16 cellular contexts compared by ENCODE assay signal in genomic region chr2:227464356-227464755, GRCh38. TPM values are rescaled to one million over a fixed set of nuclear protein-coding genes. Genes with fewer than 3 reads are reported as not detected.
DNase-seq lines count a peak whose midpoint lies in the region; ATAC-seq and TF ChIP-seq lines count a peak whose summit lies in the region.
"Had no signal": no experiment of that assay in that cellular context is flagged by ENCODE, and none has a peak within 500 bp of the region (broad histone marks: within the 10 kb centered on the region; RNA-seq: fewer than 3 reads in every experiment).

No MANE protein-coding gene starts in this region.

- H3F3A ChIP-seq in smooth muscle cell (ENCODE audit: low read depth): peaks cover 14% of the 10 kb centered on the region

- no peak overlapping the region for H3K27ac ChIP-seq in IMR-90 (ENCODE audit: insufficient read depth, low read length)
- no peak overlapping the region for H3K27ac ChIP-seq in smooth muscle cell (ENCODE audit: low read depth)
- no peak overlapping the region for H3K27ac ChIP-seq in neuronal stem cell (replicated peaks; ENCODE audit: low read length)
- H3K27ac ChIP-seq: RWPE1, upper lobe of right lung had no signal

- no peak overlapping the region for H4K8ac ChIP-seq in IMR-90 (ENCODE audit: low read depth in 2 of 2, low read length in 2 of 2)
- H4K8ac ChIP-seq in neuronal stem cell (ENCODE audit: low read depth, low read length): no peak overlapping the region

- H3K9ac ChIP-seq in IMR-90 (ENCODE audit: low read depth, low read length) (no peak overlapping the region), smooth muscle cell (ENCODE audit: low read depth) (no peak overlapping the region), neuronal stem cell (ENCODE audit: low read depth, low read length, poor library complexity) (no peak overlapping the region)

- POLR2A ChIA-PET in IMR-90 (lab: Charles Lee; ENCODE audit: unreplicated experiment): no interaction called here

- H4K5ac ChIP-seq in IMR-90 (ENCODE audit: low read depth, low read length): no peak overlapping the region

- no peak overlapping the region for H2BK5ac ChIP-seq in IMR-90 (ENCODE audit: low read depth, low read length, poor library complexity, severe bottlenecking)
- no peak overlapping the region for H2BK5ac ChIP-seq in neuronal stem cell (ENCODE audit: low read length)

- H2BK120ac ChIP-seq in IMR-90 (ENCODE audit: low read depth, low read length) (no peak overlapping the region), neuronal stem cell (ENCODE audit: low read depth, low read length) (no peak overlapping the region)

- no peak for ATAC-seq in IMR-90 (ENCODE audit: low read depth)
- peak; percentile 3 for ATAC-seq in activated T-helper 17 cell treated with anti-CD3 and anti-CD28 coated beads, Interleukin-2, amount 50 U/mL, for 72 hours (replicated peaks)
- ATAC-seq in activated CD4-positive, CD25-positive, alpha-beta regulatory T cell treated with anti-CD3 and anti-CD28 coated beads, Interleukin-2, amount 50 U/mL, for 24 hours: no peak
- ATAC-seq: upper lobe of right lung had no signal

- no peaks in the 10 kb centered on the region for H3K27me3 Mint-ChIP-seq in activated CD4-positive, alpha-beta T cell treated with anti-CD3 and anti-CD28 coated beads, Interleukin-2, amount 10 ng/mL, durations not matched to agents 24 days and 14 days
- H3K27me3 Mint-ChIP-seq in activated T-helper 17 cell treated with anti-CD3 and anti-CD28 coated beads, Interleukin-2, amount 50 U/mL, for 72 hours: no peaks in the 10 kb centered on the region
- H3K27me3 Mint-ChIP-seq: naive B cell, progenitor cell of endocrine pancreas had no signal

- H2BK15ac ChIP-seq in IMR-90 (ENCODE audit: low read depth, low read length) (no peak overlapping the region), neuronal stem cell (ENCODE audit: low read length) (no peak overlapping the region)

- peak overlapping the region; percentile 95 for H3K27ac Mint-ChIP-seq in activated CD4-positive, alpha-beta T cell treated with anti-CD3 and anti-CD28 coated beads, Interleukin-2, amount 10 ng/mL, durations not matched to agents 24 days and 14 days
- peak overlapping the region; percentile 91 for H3K27ac Mint-ChIP-seq in activated T-helper 17 cell treated with anti-CD3 and anti-CD28 coated beads, Interleukin-2, amount 50 U/mL, for 72 hours
- H3K27ac Mint-ChIP-seq: progenitor cell of endocrine pancreas had no signal

- H3K4ac ChIP-seq in IMR-90 (ENCODE audit: low read depth, low read length) (no peak overlapping the region), neuronal stem cell (ENCODE audit: low read length) (no peak overlapping the region)

- 0 out of 2 replicates have a peak, but pooled peaks cover 7% of the 10 kb centered on the region for H3K9me1 ChIP-seq in IMR-90 (ENCODE audit: insufficient read depth, low read length)

- H3K4me2 ChIP-seq in IMR-90 (ENCODE audit: low read depth, low read length): no peak overlapping the region
- H3K4me2 ChIP-seq in smooth muscle cell: peak overlapping the region; percentile 67
- H3K4me2 ChIP-seq in neuronal stem cell (ENCODE audit: insufficient read depth, low read length, poor library complexity, severe bottlenecking): no peak overlapping the region

- CTCF ChIA-PET in IMR-90 (lab: Yijun Ruan, JAX): no interaction called here

- peaks cover 17% of the 10 kb centered on the region for H3K4me1 ChIP-seq in IMR-90 (ENCODE audit: control insufficient read depth, insufficient read depth, low read length)
- peaks cover 10% of the 10 kb centered on the region for H3K4me1 ChIP-seq in smooth muscle cell (ENCODE audit: low read depth)
- peaks cover 0 to 5% of the 10 kb centered on the region in 2 donors for H3K4me1 ChIP-seq in neuronal stem cell (ENCODE audit: control insufficient read depth in 2 of 2, insufficient read depth in 1 of 2, low read depth in 1 of 2, low read length in 2 of 2)

- intact Hi-C loops in activated CD4-positive, alpha-beta T cell treated with anti-CD3 and anti-CD28 coated beads, Interleukin-2, amount 10 ng/mL, durations not matched to agents 24 days and 14 days (cut with micrococcal nuclease): loop anchor here (1.0 to 10.0 kb wide), 2 partner anchors 19 to 670 kb away; partner anchors contain the start of gene IRS1
- intact Hi-C loops in IMR-90 (cut with micrococcal nuclease): no loop called here

- H3K79me2 ChIP-seq in smooth muscle cell (ENCODE audit: low read depth): no peaks in the 10 kb centered on the region

- H3K4me1 Mint-ChIP-seq in activated CD4-positive, alpha-beta T cell treated with anti-CD3 and anti-CD28 coated beads, Interleukin-2, amount 10 ng/mL, durations not matched to agents 24 days and 14 days: peaks cover 67% of the 10 kb centered on the region
- peaks cover 57% of the 10 kb centered on the region for H3K4me1 Mint-ChIP-seq in activated T-helper 17 cell treated with anti-CD3 and anti-CD28 coated beads, Interleukin-2, amount 50 U/mL, for 72 hours

- no peak overlapping the region for H2BK12ac ChIP-seq in neuronal stem cell (ENCODE audit: low read length)

- H3K18ac ChIP-seq in IMR-90 (ENCODE audit: low read depth, low read length) (no peak overlapping the region), neuronal stem cell (ENCODE audit: low read length) (no peak overlapping the region)

- H2BK20ac ChIP-seq in IMR-90 (ENCODE audit: low read depth, low read length): peak overlapping the region; percentile 24; the same call in 1 of the 2 replicates

- H2AK9ac ChIP-seq in IMR-90 (replicated peaks; ENCODE audit: low read depth, low read length, poor library complexity): no peak overlapping the region

- peak; percentile 70 for DNase-seq in activated CD4-positive, alpha-beta T cell treated with anti-CD3 and anti-CD28 coated beads, Interleukin-2, amount 10 ng/mL, durations not matched to agents 24 days and 14 days
- no peak for DNase-seq in activated CD4-positive, alpha-beta T cell treated with anti-CD3 and anti-CD28 coated beads, Interleukin-2, amount 50 U/mL, for 1 hour
- DNase-seq in IMR-90: no peak
- no peak for DNase-seq in smooth muscle cell (lab: John Stamatoyannopoulos, UW; ENCODE audit: unreplicated experiment)
- no peak for DNase-seq in GM19238 (ENCODE audit: insufficient read length, low spot score)
- no peak for DNase-seq in neuronal stem cell (ENCODE audit: low spot score)
- DNase-seq: EL; hippocampal formation; mammary epithelial cell; naive B cell; NK-92 treated with Interleukin-12 subunit alpha and Interleukin-12 subunit beta, amount 100 ng/mL, for 24 hours; upper lobe of right lung had no signal

- no peak for TF ChIP-seq POLR2A in IMR-90 (IDR thresholded peaks at IDR 0.05; ENCODE audit: low read depth, low read length)

- peak overlapping the region; percentile 79 for H3K4me3 Mint-ChIP-seq in activated CD4-positive, alpha-beta T cell treated with anti-CD3 and anti-CD28 coated beads, Interleukin-2, amount 10 ng/mL, durations not matched to agents 24 days and 14 days
- peak overlapping the region; percentile 82 for H3K4me3 Mint-ChIP-seq in activated T-helper 17 cell treated with anti-CD3 and anti-CD28 coated beads, Interleukin-2, amount 50 U/mL, for 72 hours

- H3K14ac ChIP-seq in IMR-90 (replicated peaks; ENCODE audit: low read depth, low read length): no peak overlapping the region
- H3K14ac ChIP-seq in neuronal stem cell (ENCODE audit: low read length): no peak overlapping the region

- no peak for TF ChIP-seq RAD21 in IMR-90 (IDR thresholded peaks at IDR 0.05; ENCODE audit: low read length)

- WGBS in IMR-90 (ENCODE audit: extremely low coverage in 2 of 2, insufficient read length in 1 of 2), 2 experiments: 100% methylated on average over 2 of the region's 3 CpGs; no CpG with 5 or more reads in 1 of the 2 experiments
- 83% methylated on average over 3 of the region's 3 CpGs for WGBS in smooth muscle cell (ENCODE audit: low lambda C conversion rate)
- no CpG with 5 or more reads among the region's 3 CpGs for WGBS in neuronal stem cell (ENCODE audit: extremely low coverage in 2 of 2, insufficient read length in 2 of 2, insufficient replicate concordance in 1 of 2), 2 donors

- H3K9me3 ChIP-seq in IMR-90 (ENCODE audit: control insufficient read depth, insufficient read depth, low read length): no peaks in the 10 kb centered on the region
- no peaks in the 10 kb centered on the region for H3K9me3 ChIP-seq in smooth muscle cell (replicated peaks; ENCODE audit: low read depth)
- H3K9me3 ChIP-seq in neuronal stem cell (replicated peaks in 1 of 2; ENCODE audit: control insufficient read depth in 2 of 2, insufficient read depth in 1 of 2, low read depth in 1 of 2, low read length in 2 of 2): no peaks in the 10 kb centered on the region
- H3K9me3 ChIP-seq: upper lobe of right lung had no signal

- H3K4me3 ChIP-seq in IMR-90 (ENCODE audit: insufficient read depth, low read depth, low read length): no peak overlapping the region
- H3K4me3 ChIP-seq in smooth muscle cell: no peak overlapping the region
- no peak overlapping the region for H3K4me3 ChIP-seq in neuronal stem cell (ENCODE audit: low read length in 2 of 2)
- H3K4me3 ChIP-seq: upper lobe of right lung had no signal

- H2AK5ac ChIP-seq in IMR-90 (ENCODE audit: low read depth, low read length) (0 out of 2 replicates have a peak overlapping the region, but pooled peaks have one; percentile 17), neuronal stem cell (ENCODE audit: low read depth, low read length) (no peak overlapping the region)

- BruUV-seq in IMR-90 (replicated peaks; lab: Mats Ljungman, UMichigan): no TSS peak

- H4K91ac ChIP-seq in IMR-90 (ENCODE audit: insufficient read depth, low read depth, low read length): no peak overlapping the region
- no peak overlapping the region for H4K91ac ChIP-seq in neuronal stem cell (ENCODE audit: low read depth, low read length, poor library complexity)

- no peak overlapping the region for H3K23ac ChIP-seq in IMR-90 (ENCODE audit: low read depth, low read length)
- no peak overlapping the region for H3K23ac ChIP-seq in neuronal stem cell (ENCODE audit: low read depth, low read length, poor library complexity)

- peaks cover 2% of the 10 kb centered on the region for H3K36me3 Mint-ChIP-seq in activated CD4-positive, alpha-beta T cell treated with anti-CD3 and anti-CD28 coated beads, Interleukin-2, amount 10 ng/mL, durations not matched to agents 24 days and 14 days (ENCODE audit: low read depth)
- no peaks in the 10 kb centered on the region for H3K36me3 Mint-ChIP-seq in activated T-helper 17 cell treated with anti-CD3 and anti-CD28 coated beads, Interleukin-2, amount 50 U/mL, for 72 hours (ENCODE audit: low read depth)
- H3K36me3 Mint-ChIP-seq: naive B cell had no signal

- no peaks in the 10 kb centered on the region; the same call in 1 of the 2 replicates for H4K20me1 ChIP-seq in IMR-90 (ENCODE audit: insufficient read depth, low read length)
- H4K20me1 ChIP-seq in smooth muscle cell (ENCODE audit: low read depth): no peaks in the 10 kb centered on the region

- H3K56ac ChIP-seq in IMR-90 (ENCODE audit: extremely low read depth, insufficient read depth, low read length): no peak overlapping the region

- H3K9me3 Mint-ChIP-seq in activated CD4-positive, alpha-beta T cell treated with anti-CD3 and anti-CD28 coated beads, Interleukin-2, amount 10 ng/mL, durations not matched to agents 24 days and 14 days: no peaks in the 10 kb centered on the region
- no peaks in the 10 kb centered on the region for H3K9me3 Mint-ChIP-seq in activated T-helper 17 cell treated with anti-CD3 and anti-CD28 coated beads, Interleukin-2, amount 50 U/mL, for 72 hours
- H3K9me3 Mint-ChIP-seq: naive B cell had no signal

- H3K36me3 ChIP-seq in IMR-90 (ENCODE audit: control insufficient read depth, insufficient read depth, low read length): no peaks in the 10 kb centered on the region
- no peaks in the 10 kb centered on the region for H3K36me3 ChIP-seq in smooth muscle cell (ENCODE audit: low read depth)
- H3K36me3 ChIP-seq in neuronal stem cell (replicated peaks in 1 of 2; ENCODE audit: control insufficient read depth in 2 of 2, insufficient read depth in 2 of 2, low read length in 2 of 2): no peaks in the 10 kb centered on the region
- H3K36me3 ChIP-seq: upper lobe of right lung had no signal

- H3K27me3 ChIP-seq in IMR-90 (ENCODE audit: control insufficient read depth, insufficient read depth, low read length) (no peaks in the 10 kb centered on the region), smooth muscle cell (ENCODE audit: low read depth) (no peaks in the 10 kb centered on the region), neuronal stem cell (ENCODE audit: control insufficient read depth in 3 of 3, insufficient read depth in 3 of 3, low read depth in 1 of 3, low read length in 3 of 3) (no peaks in the 10 kb centered on the region)
- H3K27me3 ChIP-seq: upper lobe of right lung had no signal

- TF ChIP-seq CTCF in IMR-90 (conservative IDR thresholded peaks at IDR 0.05; ENCODE audit: low read depth, low read length): no peak
- no peak for TF ChIP-seq CTCF in smooth muscle cell (IDR thresholded peaks at IDR 0.05; ENCODE audit: borderline replicate concordance, insufficient read depth, poor library complexity, severe bottlenecking)

- in situ Hi-C loops in IMR-90 (cut with MboI; ENCODE audit: low sequenced_read_pairs): no loop called here

- H3K79me1 ChIP-seq in IMR-90 (ENCODE audit: low read depth in 1 of 2, low read length in 2 of 2) (no peaks in the 10 kb centered on the region; a peak in 1 of 4 replicates), neuronal stem cell (ENCODE audit: low read depth, low read length) (no peaks in the 10 kb centered on the region)

- dilution Hi-C loops in IMR-90 (cut with HindIII; ENCODE audit: low sequenced_read_pairs, unreplicated experiment): no loop called here

- H2AFZ ChIP-seq in IMR-90 (replicated peaks; ENCODE audit: low read length, poor library complexity): no peak overlapping the region
- H2AFZ ChIP-seq in smooth muscle cell (ENCODE audit: low read depth): no peak overlapping the region
- H2AFZ ChIP-seq in neuronal stem cell (ENCODE audit: low read length): no peak overlapping the region

RNA-seq across cellular contexts. Expression of gene AGFG1, which starts 7.6 kb away (rescaled TPM):
- 221 and 229 TPM in 2 replicates for total RNA-seq in activated CD4-positive, alpha-beta T cell treated with anti-CD3 and anti-CD28 coated beads, Interleukin-2, amount 10 ng/mL, durations not matched to agents 24 days and 14 days
- total RNA-seq in IMR-90 (2012; rRNA removed) (93.6 and 126 TPM in 2 replicates), smooth muscle cell (127 and 143 TPM in 2 replicates)
- polyA plus RNA-seq in IMR-90 (2012; rRNA removed) (58.1 and 58.4 TPM in 2 replicates), smooth muscle cell (60.5 and 61.1 TPM in 2 replicates)
- 32.7 and 34.9 TPM in 2 replicates for polyA plus RNA-seq in IMR-90 (2012; cell fraction: cytosol; rRNA removed)
- 42.7 and 106 TPM in 2 replicates for polyA plus RNA-seq in IMR-90 (2012; cell fraction: nucleus; rRNA removed; ENCODE audit: low replicate concordance)
- total RNA-seq in activated T-helper 17 cell treated with anti-CD3 and anti-CD28 coated beads, Interleukin-2, amount 50 U/mL, for 72 hours: 10 to 100 TPM; 68.7 to 79.8 TPM
- 46.2 TPM for polyA plus RNA-seq in neuronal stem cell (2013, experiment 1 of 2)
- polyA plus RNA-seq in neuronal stem cell (2013, experiment 2 of 2): 47.7 TPM
